Comparison of ENCODE assay signal across 7 cellular contexts in genomic region chr7:136009488-136010079, GRCh38. TPM values are rescaled to one million over a fixed set of nuclear protein-coding genes. Genes with fewer than 3 reads are reported as not detected.
A peak's percentile ranks its signal among the peaks of the same experiment; 100 is the strongest.
DNase-seq lines count a peak whose midpoint lies in the region; ATAC-seq and TF ChIP-seq lines count a peak whose summit lies in the region.

No MANE protein-coding gene starts in this region.

- H3K27me3 ChIP-seq in SK-N-SH (ENCODE audit: insufficient read depth) = no peaks in the 10 kb centered on the region
- no peaks in the 10 kb centered on the region for H3K27me3 ChIP-seq in prostate gland (replicated peaks; ENCODE audit: insufficient read depth)

- H4K20me1 ChIP-seq in SK-N-SH (ENCODE audit: insufficient read depth) = no peaks in the 10 kb centered on the region

- POLR2A ChIA-PET in SK-N-SH (lab: Yijun Ruan, JAX) = no interaction called here

- TF ChIP-seq RAD21 in SK-N-SH (IDR thresholded peaks at IDR 0.05; ENCODE audit: low read length) = peak; percentile 94

- ATAC-seq in GM18867 (IDR thresholded peaks at IDR 0.05; ENCODE audit: unreplicated experiment) = no peak
- no peak for ATAC-seq in activated CD4-positive, CD25-positive, alpha-beta regulatory T cell treated with anti-CD3 and anti-CD28 coated beads, Interleukin-2, amount 50 U/mL, for 24 hours

- H3K4me3 ChIP-seq in GM12865 (ENCODE audit: low read depth, low read length) (no peak overlapping the region), NB4 (ENCODE audit: low read depth, low read length) (no peak overlapping the region), SK-N-SH (ENCODE audit: low read depth in 2 of 2, low read length in 1 of 2) (no peak overlapping the region; a peak in 1 of 4 replicates), fibroblast of the aortic adventitia (ENCODE audit: low read depth, low read length) (no peak overlapping the region), prostate gland (no peak overlapping the region)

- intact Hi-C loops in prostate gland (cut with DNase I) = loop anchor here (2.0 to 5.0 kb wide), 2 partner anchors 209 to 347 kb away; partner anchors contain the start of gene STMP1

- H3K4me1 ChIP-seq in SK-N-SH (ENCODE audit: control insufficient read depth in 1 of 2, insufficient read depth in 2 of 2, low read depth in 1 of 2, low read length in 1 of 2) (no peaks in the 10 kb centered on the region; a peak in 1 of 4 replicates), prostate gland (replicated peaks) (no peaks in the 10 kb centered on the region)

- TF ChIP-seq POLR2A in NB4 (IDR thresholded peaks at IDR 0.05; ENCODE audit: extremely low read depth, insufficient read length) (no peak), prostate gland (IDR thresholded peaks at IDR 0.05) (no peak)

- DNase-seq in GM12865 (ENCODE audit: low read depth) = peak; percentile 46
- DNase-seq in NB4 (ENCODE audit: low read depth) = peak; percentile 64
- peak; percentile 55 for DNase-seq in SK-N-SH
- DNase-seq in fibroblast of the aortic adventitia (ENCODE audit: low read depth) = peak; percentile 75
- peak; percentile 9 for DNase-seq in prostate gland (ENCODE audit: low spot score)

- H3K36me3 ChIP-seq in SK-N-SH (replicated peaks in 1 of 2; ENCODE audit: control insufficient read depth in 1 of 2, insufficient read depth in 2 of 2, low read length in 1 of 2) (no peaks in the 10 kb centered on the region), prostate gland (no peaks in the 10 kb centered on the region)

- 26% methylated on average over 4 of the region's 4 CpGs for WGBS in SK-N-SH (ENCODE audit: low lambda C conversion rate)
- WGBS in prostate gland = 23% methylated on average over 4 of the region's 4 CpGs

- no peak overlapping the region for H3K9ac ChIP-seq in SK-N-SH

- H3K9me3 ChIP-seq in SK-N-SH (no peaks in the 10 kb centered on the region), prostate gland (no peaks in the 10 kb centered on the region)

- no peak for TF ChIP-seq EP300 in SK-N-SH (IDR thresholded peaks at IDR 0.05; ENCODE audit: borderline replicate concordance in 1 of 2, low read depth in 1 of 2, low read length in 1 of 2)

- H3F3A ChIP-seq in SK-N-SH (replicated peaks; ENCODE audit: insufficient read depth) = no peaks in the 10 kb centered on the region

- CTCF ChIA-PET in SK-N-SH (lab: Yijun Ruan, JAX) = interaction anchor here (0.6 to 8.5 kb wide), 34 partner anchors 10 to 735 kb away, joined by 3 to 68 read pairs (median 4); partner anchors contain the start of gene STMP1

- no peaks in the 10 kb centered on the region for H3K79me2 ChIP-seq in SK-N-SH (ENCODE audit: insufficient read depth)

- H3K27ac ChIP-seq in SK-N-SH (ENCODE audit: low read depth in 2 of 2, low read length in 1 of 2) (no peak overlapping the region), prostate gland (no peak overlapping the region)

- no peak overlapping the region for H3K4me2 ChIP-seq in SK-N-SH

- peak; percentile 44 for TF ChIP-seq CTCF in GM12865 (IDR thresholded peaks at IDR 0.05; ENCODE audit: insufficient read depth, low read depth, low read length, missing control alignments)
- peak; percentile 37 for TF ChIP-seq CTCF in NB4 (IDR thresholded peaks at IDR 0.05; ENCODE audit: low read depth, low read length)
- TF ChIP-seq CTCF in SK-N-SH (IDR thresholded peaks at IDR 0.05) = peak; percentile 98
- TF ChIP-seq CTCF in fibroblast of the aortic adventitia (IDR thresholded peaks at IDR 0.05; ENCODE audit: insufficient read depth, low read length) = peak; percentile 57
- peak in 3 of 4 experiments; percentile 81 to 85 (median 84) for TF ChIP-seq CTCF in prostate gland (IDR thresholded peaks at IDR 0.05)

- H3K9me2 ChIP-seq in SK-N-SH = no peaks in the 10 kb centered on the region

- H2AFZ ChIP-seq in SK-N-SH (ENCODE audit: low read depth) = peak overlapping the region; percentile 49; the same call in 1 of the 2 replicates

TF ChIP-seq in SK-N-SH, 30 proteins besides CTCF, POLR2A, EP300 and RAD21:
- TF ChIP-seq GATA2 (CRISPR knock-in tag; IDR thresholded peaks at IDR 0.05) (no peak), ZBTB33 (IDR thresholded peaks at IDR 0.05; ENCODE audit: borderline replicate concordance, low read depth) (no peak), FOXM1 (IDR thresholded peaks at IDR 0.05; ENCODE audit: low read depth) (no peak), RFX5 (IDR thresholded peaks at IDR 0.05; ENCODE audit: low read length) (no peak), SMC3 (IDR thresholded peaks at IDR 0.05; ENCODE audit: low read depth, low read length) (peak; percentile 86)

RNA-seq across cellular contexts. Expression of gene MTPN, which starts 32.4 kb away (rescaled TPM):
- 135 and 155 TPM in 2 replicates for polyA plus RNA-seq in SK-N-SH (2012; rRNA removed)
- 199 and 225 TPM in 2 replicates for polyA plus RNA-seq in SK-N-SH (2012; cell fraction: cytosol; rRNA removed)
- 32.1 and 59.1 TPM in 2 replicates for polyA plus RNA-seq in SK-N-SH (2012; cell fraction: nucleus; rRNA removed)
- total RNA-seq in fibroblast of the aortic adventitia (ENCODE audit: low replicate concordance) (87.7 and 172 TPM in 2 replicates), prostate gland (100 to 1,000 TPM in 1 of 2 donors, 10 to 100 TPM in 1; 85.6 to 137 TPM)

Comparison
In these comparisons a context has a peak if more than half of its experiments do, and no peak if none do; other contexts are left out.
1. DNase-seq: peak in every context shown above with its lines; median percentile 75 in fibroblast of the aortic adventitia; 64 in NB4; 55 in SK-N-SH; 46 in GM12865; 9 in prostate gland.
2. CTCF ChIP-seq: peak in every context shown above with its lines; median percentile 98 in SK-N-SH; 84 in prostate gland; 57 in fibroblast of the aortic adventitia; 44 in GM12865; 37 in NB4.